12 cellular contexts compared by ENCODE assay signal in the genomic region with DNA sequence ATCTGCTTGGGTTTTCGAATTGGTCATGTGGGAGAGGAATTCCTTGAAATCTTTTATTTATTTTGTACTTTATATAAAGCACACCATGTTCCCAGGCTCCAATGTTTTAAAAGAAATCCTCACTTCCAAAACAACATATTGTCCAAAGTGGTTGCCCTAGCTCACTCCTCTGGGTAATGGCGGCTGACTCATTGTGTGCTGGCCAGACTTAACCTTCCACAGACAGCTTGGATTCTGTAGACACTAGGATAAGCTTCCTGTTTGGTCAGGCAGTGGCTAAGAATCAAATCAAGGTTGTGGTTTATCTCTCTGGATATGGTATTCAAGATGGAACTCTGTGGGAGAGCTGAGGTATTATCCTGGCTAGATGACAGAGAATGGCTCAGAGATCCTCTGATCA. TPM values are rescaled to one million over a fixed set of nuclear protein-coding genes. Genes with fewer than 3 reads are reported as not detected.
A peak's percentile ranks its signal among the peaks of the same experiment; 100 is the strongest.
DNase-seq lines count a peak whose midpoint lies in the region; ATAC-seq, FAIRE-seq and TF ChIP-seq lines count a peak whose summit lies in the region.
"Had no signal": no experiment of that assay in that cellular context is flagged by ENCODE, and none has a peak within 500 bp of the region (broad histone marks: within the 10 kb centered on the region; RNA-seq: fewer than 3 reads in every experiment).

No MANE protein-coding gene starts in this region.

- no peaks in the 10 kb centered on the region for H3K4me1 Mint-ChIP-seq in T-helper 17 cell
- H3K4me1 Mint-ChIP-seq: activated naive CD4-positive, alpha-beta T cell treated with anti-CD3 and anti-CD28 coated beads, Interleukin-2, amount 10 ng/mL, durations not matched to agents 7 days and 5 days had no signal

- H3K4me3 ChIP-seq in epithelial cell of proximal tubule (ENCODE audit: low read depth, low read length) (no peak overlapping the region), pancreas (no peak overlapping the region)

- DNase-seq in Caki2 (ENCODE audit: low read depth) = peak; percentile 51
- DNase-seq in RKO (ENCODE audit: low spot score) = peak; percentile 87
- DNase-seq in epithelial cell of proximal tubule (ENCODE audit: low read depth) = peak; percentile 89
- no peak for DNase-seq in pancreas
- no peak for DNase-seq in T-helper 17 cell
- no peak for DNase-seq in NCI-H2029 treated with DMSO at 0.1 percent for 48 hours (lab: John Stamatoyannopoulos, UW)
- no peak for DNase-seq in T-helper 9 cell
- no peak for DNase-seq in activated CD8-positive, alpha-beta memory T cell treated with anti-CD3 and anti-CD28 coated beads, Interleukin-2, amount 50 U/mL, for 48 hours
- DNase-seq: activated naive CD4-positive, alpha-beta T cell treated with anti-CD3 and anti-CD28 coated beads, Interleukin-2, amount 10 ng/mL, durations not matched to agents 7 days and 5 days; hippocampal formation; NCI-H446 treated with DMSO at 0.1 percent for 48 hours had no signal

- ATAC-seq in pancreas = peak in 3 of 4 donors; percentile 46 to 69 (median 56)
- ATAC-seq in T-helper 17 cell = no peak

- H3K36me3 Mint-ChIP-seq in T-helper 17 cell (ENCODE audit: low read depth) = no peaks in the 10 kb centered on the region
- H3K36me3 Mint-ChIP-seq: activated naive CD4-positive, alpha-beta T cell treated with anti-CD3 and anti-CD28 coated beads, Interleukin-2, amount 10 ng/mL, durations not matched to agents 7 days and 5 days had no signal

- H3K27ac Mint-ChIP-seq in T-helper 17 cell = no peak overlapping the region
- H3K27ac Mint-ChIP-seq: activated naive CD4-positive, alpha-beta T cell treated with anti-CD3 and anti-CD28 coated beads, Interleukin-2, amount 10 ng/mL, durations not matched to agents 7 days and 5 days had no signal

- 70 to 76% methylated on average over 2 of the region's 2 CpGs for WGBS in pancreas, 2 donors

- intact Hi-C loops in pancreas (cut with DNase I) = no loop called here

- H3K27me3 Mint-ChIP-seq in T-helper 17 cell = peaks cover 72% of the 10 kb centered on the region

- in situ Hi-C loops in Caki2 (cut with HindIII; ENCODE audit: low pct_unique_long_range_greater_than_20kb, low sequenced_read_pairs) = no loop called here

- no peaks in the 10 kb centered on the region for H3K27me3 ChIP-seq in pancreas

- TF ChIP-seq CTCF in epithelial cell of proximal tubule (conservative IDR thresholded peaks at IDR 0.05; ENCODE audit: low read depth, low read length) (no peak), pancreas (IDR thresholded peaks at IDR 0.05) (no peak)

- H3K36me3 ChIP-seq in pancreas = no peaks in the 10 kb centered on the region

- FAIRE-seq in pancreas (lab: Jason Lieb, UNC) = no peak

- peaks cover 0 to 2% (median 0%) of the 10 kb centered on the region in 3 donors for H3K4me1 ChIP-seq in pancreas
- H3K4me1 ChIP-seq: parathyroid adenoma had no signal

- no peak overlapping the region for H3K27ac ChIP-seq in pancreas
- H3K27ac ChIP-seq: parathyroid adenoma had no signal

- H3K9me3 ChIP-seq in pancreas (no peaks in the 10 kb centered on the region), T-helper 17 cell (ENCODE audit: control insufficient read depth, low read length, poor library complexity, severe bottlenecking) (no peaks in the 10 kb centered on the region)

- no peak overlapping the region for H3K4me3 Mint-ChIP-seq in T-helper 17 cell
- H3K4me3 Mint-ChIP-seq: activated naive CD4-positive, alpha-beta T cell treated with anti-CD3 and anti-CD28 coated beads, Interleukin-2, amount 10 ng/mL, durations not matched to agents 7 days and 5 days had no signal

RNA-seq across cellular contexts. Expression of a gene that starts 55.8 kb away (rescaled TPM):
- 1.4 and 4.3 TPM in 2 replicates for total RNA-seq in Caki2 (2014; rRNA removed; shearing (Covaris generic); ENCODE audit: low replicate concordance)
- 7.3 and 7.8 TPM in 2 replicates for total RNA-seq in epithelial cell of proximal tubule
- total RNA-seq in pancreas = 10 to 100 TPM in 2 of 6 donors, 1 to 10 TPM in 4; 4.7 to 13.8 (median 7.0) TPM
- polyA plus RNA-seq in pancreas = 1 to 10 TPM; 3.2 to 6.5 TPM
- total RNA-seq in T-helper 17 cell = 10 to 100 TPM; 19.6 to 22.6 TPM

Comparison
In these comparisons a context has a peak if more than half of its experiments do, and no peak if none do; other contexts are left out.
1. DNase-seq: peak in Caki2 (single experiment), RKO (single experiment) and epithelial cell of proximal tubule (single experiment); none in pancreas (0 of 6), T-helper 17 cell (0 of 3), NCI-H2029 treated with DMSO at 0.1 percent for 48 hours (single experiment), T-helper 9 cell (single experiment) and activated CD8-positive, alpha-beta memory T cell treated with anti-CD3 and anti-CD28 coated beads, Interleukin-2, amount 50 U/mL, for 48 hours (single experiment).